1 cellular context compared by ENCODE assay signal in genomic region chr11:67317365-67318238, GRCh38.
A peak's percentile ranks its signal among the peaks of the same experiment; 100 is the strongest.
TF ChIP-seq lines count a peak whose summit lies in the region.

No MANE protein-coding gene starts in this region.

TF ChIP-seq in HepG2, 621 proteins besides CTCF, POLR2A, EP300 and RAD21 (continued from another document and continues in another):
- TF ChIP-seq, protein P1, sequence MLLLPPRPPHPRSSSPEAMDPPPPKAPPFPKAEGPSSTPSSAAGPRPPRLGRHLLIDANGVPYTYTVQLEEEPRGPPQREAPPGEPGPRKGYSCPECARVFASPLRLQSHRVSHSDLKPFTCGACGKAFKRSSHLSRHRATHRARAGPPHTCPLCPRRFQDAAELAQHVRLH (CRISPR knock-in tag; IDR thresholded peaks at IDR 0.05; ENCODE audit: borderline replicate concordance, low read depth), result peak; percentile 36
- TF ChIP-seq CERS6 (CRISPR knock-in tag; IDR thresholded peaks at IDR 0.05) (no peak), ZNF317 (CRISPR knock-in tag; IDR thresholded peaks at IDR 0.05) (peak; percentile 82), ZFP82 (CRISPR knock-in tag; IDR thresholded peaks at IDR 0.05; ENCODE audit: borderline replicate concordance) (no peak; the same call in 1 of the 2 replicates), ETV6 (CRISPR knock-in tag; conservative IDR thresholded peaks at IDR 0.05) (0 out of 2 replicates have a peak, but pooled peaks have one; percentile 57), NFIC (IDR thresholded peaks at IDR 0.05; ENCODE audit: low read length) (no peak), ZNF256 (CRISPR knock-in tag; conservative IDR thresholded peaks at IDR 0.05) (0 out of 2 replicates have a peak, but pooled peaks have one; percentile 52), DNMT3B (CRISPR knock-in tag; conservative IDR thresholded peaks at IDR 0.05) (no peak), ZNF329 (CRISPR knock-in tag; IDR thresholded peaks at IDR 0.05; ENCODE audit: low read depth) (peak; percentile 59; the same call in 1 of the 2 replicates), MAZ (IDR thresholded peaks at IDR 0.05; ENCODE audit: borderline replicate concordance, low read depth, low read length) (no peak), MAZ (CRISPR knock-in tag; IDR thresholded peaks at IDR 0.05; ENCODE audit: low read depth) (peak; percentile 86), MTF2 (CRISPR knock-in tag; IDR thresholded peaks at IDR 0.05; ENCODE audit: borderline replicate concordance) (no peak), KLF15 (CRISPR knock-in tag; IDR thresholded peaks at IDR 0.05; ENCODE audit: borderline replicate concordance) (no peak), IRX3 (CRISPR knock-in tag; IDR thresholded peaks at IDR 0.05; ENCODE audit: borderline replicate concordance, low read depth) (no peak), ZBTB42 (CRISPR knock-in tag; IDR thresholded peaks at IDR 0.05) (no peak; the same call in 1 of the 2 replicates), AHDC1 (CRISPR knock-in tag; IDR thresholded peaks at IDR 0.05; ENCODE audit: borderline replicate concordance) (no peak), PREB (CRISPR knock-in tag; IDR thresholded peaks at IDR 0.05) (no peak), NFKB2 (CRISPR knock-in tag; IDR thresholded peaks at IDR 0.05; ENCODE audit: borderline replicate concordance) (peak; percentile 46; the same call in 1 of the 2 replicates), ZNF615 (CRISPR knock-in tag; IDR thresholded peaks at IDR 0.05; ENCODE audit: borderline replicate concordance) (no peak), SALL1 (CRISPR knock-in tag; IDR thresholded peaks at IDR 0.05) (peak; percentile 41; the same call in 1 of the 2 replicates), ZNF609 (CRISPR knock-in tag; IDR thresholded peaks at IDR 0.05; ENCODE audit: borderline replicate concordance) (peak; percentile 46; the same call in 1 of the 2 replicates), RXRB (CRISPR knock-in tag; IDR thresholded peaks at IDR 0.05; ENCODE audit: borderline replicate concordance) (peak; percentile 18; the same call in 1 of the 2 replicates), ZNF34 (CRISPR knock-in tag; IDR thresholded peaks at IDR 0.05; ENCODE audit: borderline replicate concordance) (no peak), ZNF570 (CRISPR knock-in tag; IDR thresholded peaks at IDR 0.05; ENCODE audit: borderline replicate concordance) (0 out of 2 replicates have a peak, but pooled peaks have one; percentile 73), ZNF768 (CRISPR knock-in tag; IDR thresholded peaks at IDR 0.05) (no peak), HNRNPUL1 (IDR thresholded peaks at IDR 0.05; ENCODE audit: low read depth, low read length) (no peak), ZNF569 (CRISPR knock-in tag; IDR thresholded peaks at IDR 0.05; ENCODE audit: borderline replicate concordance) (no peak), DMTF1 (CRISPR knock-in tag; IDR thresholded peaks at IDR 0.05) (no peak; the same call in 1 of the 2 replicates), ADNP (CRISPR knock-in tag; IDR thresholded peaks at IDR 0.05) (0 out of 2 replicates have a peak, but pooled peaks have one; percentile 20)
- TF ChIP-seq, protein P2, sequence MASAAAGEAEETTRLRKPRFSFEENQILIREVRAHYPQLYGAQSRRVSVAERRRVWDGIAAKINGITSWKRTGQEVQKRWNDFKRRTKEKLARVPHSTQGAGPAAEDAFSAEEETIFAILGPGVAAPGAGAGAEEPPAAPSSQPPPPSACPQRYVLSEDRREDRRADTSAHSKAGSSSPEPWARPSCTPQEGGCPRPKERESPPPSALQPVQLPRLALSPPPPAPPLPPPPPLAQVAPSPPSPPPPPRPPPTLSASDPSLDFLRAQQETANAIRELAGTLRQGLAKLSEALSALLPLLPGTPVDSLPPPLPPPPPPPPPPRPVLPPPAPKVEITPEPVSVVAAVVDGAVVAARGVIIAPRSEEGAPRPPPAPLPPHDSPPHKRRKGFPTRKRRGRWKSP (CRISPR knock-in tag; IDR thresholded peaks at IDR 0.05), result peak; percentile 25
- TF ChIP-seq, protein P3, sequence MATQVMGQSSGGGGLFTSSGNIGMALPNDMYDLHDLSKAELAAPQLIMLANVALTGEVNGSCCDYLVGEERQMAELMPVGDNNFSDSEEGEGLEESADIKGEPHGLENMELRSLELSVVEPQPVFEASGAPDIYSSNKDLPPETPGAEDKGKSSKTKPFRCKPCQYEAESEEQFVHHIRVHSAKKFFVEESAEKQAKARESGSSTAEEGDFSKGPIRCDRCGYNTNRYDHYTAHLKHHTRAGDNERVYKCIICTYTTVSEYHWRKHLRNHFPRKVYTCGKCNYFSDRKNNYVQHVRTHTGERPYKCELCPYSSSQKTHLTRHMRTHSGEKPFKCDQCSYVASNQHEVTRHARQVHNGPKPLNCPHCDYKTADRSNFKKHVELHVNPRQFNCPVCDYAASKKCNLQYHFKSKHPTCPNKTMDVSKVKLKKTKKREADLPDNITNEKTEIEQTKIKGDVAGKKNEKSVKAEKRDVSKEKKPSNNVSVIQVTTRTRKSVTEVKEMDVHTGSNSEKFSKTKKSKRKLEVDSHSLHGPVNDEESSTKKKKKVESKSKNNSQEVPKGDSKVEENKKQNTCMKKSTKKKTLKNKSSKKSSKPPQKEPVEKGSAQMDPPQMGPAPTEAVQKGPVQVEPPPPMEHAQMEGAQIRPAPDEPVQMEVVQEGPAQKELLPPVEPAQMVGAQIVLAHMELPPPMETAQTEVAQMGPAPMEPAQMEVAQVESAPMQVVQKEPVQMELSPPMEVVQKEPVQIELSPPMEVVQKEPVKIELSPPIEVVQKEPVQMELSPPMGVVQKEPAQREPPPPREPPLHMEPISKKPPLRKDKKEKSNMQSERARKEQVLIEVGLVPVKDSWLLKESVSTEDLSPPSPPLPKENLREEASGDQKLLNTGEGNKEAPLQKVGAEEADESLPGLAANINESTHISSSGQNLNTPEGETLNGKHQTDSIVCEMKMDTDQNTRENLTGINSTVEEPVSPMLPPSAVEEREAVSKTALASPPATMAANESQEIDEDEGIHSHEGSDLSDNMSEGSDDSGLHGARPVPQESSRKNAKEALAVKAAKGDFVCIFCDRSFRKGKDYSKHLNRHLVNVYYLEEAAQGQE (IDR thresholded peaks at IDR 0.05; ENCODE audit: borderline replicate concordance in 1 of 2, low read depth in 1 of 2, low read length in 2 of 2), result no peak
- TF ChIP-seq, protein P4, sequence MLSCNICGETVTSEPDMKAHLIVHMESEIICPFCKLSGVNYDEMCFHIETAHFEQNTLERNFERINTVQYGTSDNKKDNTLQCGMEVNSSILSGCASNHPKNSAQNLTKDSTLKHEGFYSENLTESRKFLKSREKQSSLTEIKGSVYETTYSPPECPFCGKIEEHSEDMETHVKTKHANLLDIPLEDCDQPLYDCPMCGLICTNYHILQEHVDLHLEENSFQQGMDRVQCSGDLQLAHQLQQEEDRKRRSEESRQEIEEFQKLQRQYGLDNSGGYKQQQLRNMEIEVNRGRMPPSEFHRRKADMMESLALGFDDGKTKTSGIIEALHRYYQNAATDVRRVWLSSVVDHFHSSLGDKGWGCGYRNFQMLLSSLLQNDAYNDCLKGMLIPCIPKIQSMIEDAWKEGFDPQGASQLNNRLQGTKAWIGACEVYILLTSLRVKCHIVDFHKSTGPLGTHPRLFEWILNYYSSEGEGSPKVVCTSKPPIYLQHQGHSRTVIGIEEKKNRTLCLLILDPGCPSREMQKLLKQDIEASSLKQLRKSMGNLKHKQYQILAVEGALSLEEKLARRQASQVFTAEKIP (CRISPR knock-in tag; IDR thresholded peaks at IDR 0.05; ENCODE audit: borderline replicate concordance), result no peak
